ENCODE assay signal across 1 cellular context in the genomic region with DNA sequence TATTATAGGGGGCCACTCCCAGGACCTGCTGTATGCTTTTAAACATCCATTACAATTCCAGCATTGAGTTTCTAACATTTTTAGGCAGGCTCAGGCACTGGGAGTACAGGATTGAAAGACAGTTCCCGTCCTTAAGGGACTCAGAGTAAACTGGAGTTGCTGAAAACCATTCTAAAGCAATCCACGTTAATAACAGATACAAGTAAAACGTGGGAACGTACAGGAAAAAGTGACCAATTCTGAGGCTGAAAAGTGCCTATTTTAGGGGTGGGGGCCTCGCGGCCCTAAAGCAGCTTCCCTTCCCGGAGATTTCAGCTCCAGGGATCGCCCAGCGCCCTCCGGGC.
TF ChIP-seq lines count a peak whose summit lies in the region.

No MANE protein-coding gene starts in this region.

TF ChIP-seq in SK-N-SH, 30 proteins besides CTCF, POLR2A, EP300 and RAD21 (continued from another document):
- TF ChIP-seq TEAD4 (IDR thresholded peaks at IDR 0.05; ENCODE audit: borderline replicate concordance, insufficient read depth) (no peak), NRF1 (IDR thresholded peaks at IDR 0.05; ENCODE audit: low read depth, low read length) (no peak), RFX5 (IDR thresholded peaks at IDR 0.05; ENCODE audit: low read length) (no peak), GATA2 (CRISPR knock-in tag; IDR thresholded peaks at IDR 0.05) (no peak), SMC3 (IDR thresholded peaks at IDR 0.05; ENCODE audit: low read depth, low read length) (no peak), FOXM1 (IDR thresholded peaks at IDR 0.05; ENCODE audit: low read depth) (no peak), EZH2phosphoT487 (IDR thresholded peaks at IDR 0.05; ENCODE audit: borderline replicate concordance, low read depth) (no peak), SIN3A (IDR thresholded peaks at IDR 0.05; ENCODE audit: borderline replicate concordance, low read depth, low read length) (no peak), FOSL2 (IDR thresholded peaks at IDR 0.05; ENCODE audit: borderline replicate concordance, low read depth) (no peak)
- TF ChIP-seq, protein P1, sequence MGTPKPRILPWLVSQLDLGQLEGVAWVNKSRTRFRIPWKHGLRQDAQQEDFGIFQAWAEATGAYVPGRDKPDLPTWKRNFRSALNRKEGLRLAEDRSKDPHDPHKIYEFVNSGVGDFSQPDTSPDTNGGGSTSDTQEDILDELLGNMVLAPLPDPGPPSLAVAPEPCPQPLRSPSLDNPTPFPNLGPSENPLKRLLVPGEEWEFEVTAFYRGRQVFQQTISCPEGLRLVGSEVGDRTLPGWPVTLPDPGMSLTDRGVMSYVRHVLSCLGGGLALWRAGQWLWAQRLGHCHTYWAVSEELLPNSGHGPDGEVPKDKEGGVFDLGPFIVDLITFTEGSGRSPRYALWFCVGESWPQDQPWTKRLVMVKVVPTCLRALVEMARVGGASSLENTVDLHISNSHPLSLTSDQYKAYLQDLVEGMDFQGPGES (IDR thresholded peaks at IDR 0.05; ENCODE audit: low read depth, low read length): no peak
- TF ChIP-seq, protein P2, sequence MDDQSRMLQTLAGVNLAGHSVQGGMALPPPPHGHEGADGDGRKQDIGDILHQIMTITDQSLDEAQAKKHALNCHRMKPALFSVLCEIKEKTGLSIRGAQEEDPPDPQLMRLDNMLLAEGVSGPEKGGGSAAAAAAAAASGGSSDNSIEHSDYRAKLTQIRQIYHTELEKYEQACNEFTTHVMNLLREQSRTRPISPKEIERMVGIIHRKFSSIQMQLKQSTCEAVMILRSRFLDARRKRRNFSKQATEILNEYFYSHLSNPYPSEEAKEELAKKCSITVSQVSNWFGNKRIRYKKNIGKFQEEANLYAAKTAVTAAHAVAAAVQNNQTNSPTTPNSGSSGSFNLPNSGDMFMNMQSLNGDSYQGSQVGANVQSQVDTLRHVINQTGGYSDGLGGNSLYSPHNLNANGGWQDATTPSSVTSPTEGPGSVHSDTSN (IDR thresholded peaks at IDR 0.05): no peak
